In the genomic region with DNA sequence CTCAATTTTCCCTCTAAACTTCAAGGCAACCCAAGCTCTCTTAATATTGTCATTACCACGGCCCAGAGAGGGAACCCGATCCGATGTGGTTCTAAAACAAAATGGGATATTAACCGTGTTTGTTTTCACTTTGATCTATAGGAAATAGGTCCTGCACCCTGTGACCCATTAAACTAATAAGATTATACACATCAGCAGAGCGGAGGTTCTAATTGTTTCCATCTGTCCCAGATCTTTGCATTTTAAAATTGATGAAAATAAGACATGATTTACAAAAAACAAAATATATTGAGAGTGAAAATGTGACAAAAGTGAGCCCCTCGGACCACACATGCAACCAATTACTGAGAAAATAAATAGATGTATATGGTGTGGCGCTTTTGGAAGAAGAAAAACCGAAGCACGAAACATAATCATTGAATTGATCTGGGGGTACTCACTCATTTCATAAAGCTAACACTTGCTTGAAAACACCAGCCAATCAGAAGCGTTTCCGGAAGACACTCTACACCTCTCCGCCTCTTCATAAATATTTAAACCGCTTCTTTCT, we compare ENCODE assay signal across 1 cellular context.
A peak's percentile ranks its signal among the peaks of the same experiment; 100 is the strongest.
TF ChIP-seq lines count a peak whose summit lies in the region.

No MANE protein-coding gene starts in this region.

TF ChIP-seq in K562, 482 proteins besides CTCF, POLR2A, EP300 and RAD21 (continued from another document):
- TF ChIP-seq, protein P1, sequence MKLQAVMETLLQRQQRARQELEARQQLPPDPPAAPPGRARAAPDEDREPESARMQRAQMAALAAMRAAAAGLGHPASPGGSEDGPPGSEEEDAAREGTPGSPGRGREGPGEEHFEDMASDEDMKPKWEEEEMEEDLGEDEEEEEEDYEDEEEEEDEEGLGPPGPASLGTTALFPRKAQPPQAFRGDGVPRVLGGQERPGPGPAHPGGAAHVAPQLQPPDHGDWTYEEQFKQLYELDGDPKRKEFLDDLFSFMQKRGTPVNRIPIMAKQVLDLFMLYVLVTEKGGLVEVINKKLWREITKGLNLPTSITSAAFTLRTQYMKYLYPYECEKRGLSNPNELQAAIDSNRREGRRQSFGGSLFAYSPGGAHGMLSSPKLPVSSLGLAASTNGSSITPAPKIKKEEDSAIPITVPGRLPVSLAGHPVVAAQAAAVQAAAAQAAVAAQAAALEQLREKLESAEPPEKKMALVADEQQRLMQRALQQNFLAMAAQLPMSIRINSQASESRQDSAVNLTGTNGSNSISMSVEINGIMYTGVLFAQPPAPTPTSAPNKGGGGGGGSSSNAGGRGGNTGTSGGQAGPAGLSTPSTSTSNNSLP (IDR thresholded peaks at IDR 0.05; ENCODE audit: borderline replicate concordance, low read depth, low read length) = peak; percentile 78; the same call in 1 of the 2 replicates
- TF ChIP-seq IRF2 (CRISPR knock-in tag; IDR thresholded peaks at IDR 0.05) (no peak), MECOM (CRISPR knock-in tag; IDR thresholded peaks at IDR 0.05) (no peak), ZBTB17 (CRISPR knock-in tag; IDR thresholded peaks at IDR 0.05) (no peak), RBM25 (IDR thresholded peaks at IDR 0.05; ENCODE audit: low read depth, low read length, severe bottlenecking) (peak; percentile 16), ELF2 (CRISPR knock-in tag; IDR thresholded peaks at IDR 0.05) (no peak)
